Comparison of ENCODE assay signal across 8 cellular contexts in genomic region chr17:74749262-74750038, GRCh38. TPM values are rescaled to one million over a fixed set of nuclear protein-coding genes. Genes with fewer than 3 reads are reported as not detected.
A peak's percentile ranks its signal among the peaks of the same experiment; 100 is the strongest.
DNase-seq lines count a peak whose midpoint lies in the region; ATAC-seq and TF ChIP-seq lines count a peak whose summit lies in the region.

No MANE protein-coding gene starts in this region.

- peak in 1 of 4 experiments; percentile 4 for TF ChIP-seq CTCF in gastroesophageal sphincter (IDR thresholded peaks at IDR 0.05)

- H3K4me1 Mint-ChIP-seq in activated T-cell treated with anti-CD3 and anti-CD28 coated beads, Interleukin-2, amount 50 U/mL, for 72 hours (ENCODE audit: low read depth), result peaks cover 63% of the 10 kb centered on the region

- H3K4me3 Mint-ChIP-seq in activated T-cell treated with anti-CD3 and anti-CD28 coated beads, Interleukin-2, amount 50 U/mL, for 72 hours, result peak overlapping the region; percentile 92 to 97

- peaks cover 10 to 11% of the 10 kb centered on the region in 2 donors for H3K36me3 Mint-ChIP-seq in activated T-cell treated with anti-CD3 and anti-CD28 coated beads, Interleukin-2, amount 50 U/mL, for 72 hours (ENCODE audit: insufficient read depth in 2 of 2)

- no peaks in the 10 kb centered on the region for H3K27me3 Mint-ChIP-seq in activated T-cell treated with anti-CD3 and anti-CD28 coated beads, Interleukin-2, amount 50 U/mL, for 72 hours (ENCODE audit: low read depth)

- H3K27ac ChIP-seq in KOPT-K1 (ENCODE audit: low read depth, low read length, poor library complexity, severe bottlenecking) (peak overlapping the region; percentile 92), gastroesophageal sphincter (peak overlapping the region in 3 of 4 donors; percentile 79 to 85 (median 80)), rectal smooth muscle tissue (ENCODE audit: low read depth, low read length) (no peak overlapping the region)

- WGBS in gastroesophageal sphincter (ENCODE audit: low coverage in 1 of 2), 2 donors, result 3% methylated on average over 13 of the region's 47 CpGs; no CpG with 5 or more reads in 1 of the 2 donors

- peaks cover 28% of the 10 kb centered on the region for H3K27me3 ChIP-seq in gastroesophageal sphincter
- no peaks in the 10 kb centered on the region for H3K27me3 ChIP-seq in rectal smooth muscle tissue (ENCODE audit: control insufficient read depth, insufficient read depth, low read length)

- H3K9ac ChIP-seq in rectal smooth muscle tissue (ENCODE audit: low read length), result peak overlapping the region; percentile 66

- H3K4me3 ChIP-seq in gastroesophageal sphincter (peak overlapping the region; percentile 56 to 92), rectal smooth muscle tissue (ENCODE audit: low read length) (peak overlapping the region; percentile 89)

- intact Hi-C loops in Right ventricle myocardium superior (cut with DNase I), result no loop called here
- intact Hi-C loops in Right ventricle myocardium inferior (cut with DNase I), result no loop called here

- DNase-seq in Right ventricle myocardium superior (peak; percentile 67), Right ventricle myocardium inferior (ENCODE audit: missing footprints) (no peak), GDM1 (lab: John Stamatoyannopoulos, UW) (no peak), NCI-H128 (lab: John Stamatoyannopoulos, UW; ENCODE audit: unreplicated experiment) (no peak)
- DNase-seq in activated T-cell treated with anti-CD3 and anti-CD28 coated beads, Interleukin-2, amount 50 U/mL, for 72 hours, result peak; percentile 67 to 68

- TF ChIP-seq EP300 in gastroesophageal sphincter (IDR thresholded peaks at IDR 0.05), result no peak

- TF ChIP-seq POLR2A in gastroesophageal sphincter (IDR thresholded peaks at IDR 0.05), result no peak

- H3K36me3 ChIP-seq in KOPT-K1 (ENCODE audit: insufficient read depth, low read length) (peaks cover 45% of the 10 kb centered on the region), gastroesophageal sphincter (no peaks in the 10 kb centered on the region), rectal smooth muscle tissue (ENCODE audit: control insufficient read depth, insufficient read depth, low read length) (no peaks in the 10 kb centered on the region)

- H3K27ac Mint-ChIP-seq in activated T-cell treated with anti-CD3 and anti-CD28 coated beads, Interleukin-2, amount 50 U/mL, for 72 hours, result peak overlapping the region; percentile 92

- peaks cover 0 to 79% (median 9%) of the 10 kb centered on the region in 3 donors for H3K4me1 ChIP-seq in gastroesophageal sphincter
- no peaks in the 10 kb centered on the region for H3K4me1 ChIP-seq in rectal smooth muscle tissue (ENCODE audit: control insufficient read depth, insufficient read depth, low read length)

- H3K9me3 ChIP-seq in KOPT-K1 (ENCODE audit: insufficient read depth, low read length, poor library complexity, severe bottlenecking) (no peaks in the 10 kb centered on the region), gastroesophageal sphincter (no peaks in the 10 kb centered on the region)

- H3K9me3 Mint-ChIP-seq in activated T-cell treated with anti-CD3 and anti-CD28 coated beads, Interleukin-2, amount 50 U/mL, for 72 hours, result no peaks in the 10 kb centered on the region

- ATAC-seq in Right ventricle myocardium superior (ENCODE audit: poor library complexity), result peak; percentile 9
- no peak for ATAC-seq in Right ventricle myocardium inferior
- ATAC-seq in activated T-cell treated with anti-CD3 and anti-CD28 coated beads, Interleukin-2, amount 50 U/mL, for 72 hours (replicated peaks in 1 of 2), result peak; percentile 19 to 21
- ATAC-seq in gastroesophageal sphincter, result no peak

RNA-seq across cellular contexts. Expression of gene NHERF1, which starts 1.0 kb away (rescaled TPM):
- total RNA-seq in Right ventricle myocardium superior, result 13.7 TPM
- 15.9 TPM for total RNA-seq in Right ventricle myocardium inferior
- total RNA-seq in activated T-cell treated with anti-CD3 and anti-CD28 coated beads, Interleukin-2, amount 50 U/mL, for 72 hours, result 10 to 100 TPM; 78.8 to 81.2 TPM
- 10 to 100 TPM; 10.3 to 25.7 (median 19.9) TPM for total RNA-seq in gastroesophageal sphincter

RNA-seq across cellular contexts. Expression of gene RAB37, which starts 12.4 kb away (rescaled TPM):
- total RNA-seq in Right ventricle myocardium superior (4.1 TPM), Right ventricle myocardium inferior (2.6 TPM), gastroesophageal sphincter (1 to 10 TPM; 1.2 to 5.1 (median 2.0) TPM)
- 10 to 100 TPM; 13.6 to 18.1 TPM for total RNA-seq in activated T-cell treated with anti-CD3 and anti-CD28 coated beads, Interleukin-2, amount 50 U/mL, for 72 hours

RNA-seq across cellular contexts. Expression of gene NAT9, which starts 26.7 kb away (rescaled TPM):
- total RNA-seq in Right ventricle myocardium superior (18.6 TPM), Right ventricle myocardium inferior (19.4 TPM), gastroesophageal sphincter (10 to 100 TPM; 21.7 to 34.7 (median 26.3) TPM)
- total RNA-seq in activated T-cell treated with anti-CD3 and anti-CD28 coated beads, Interleukin-2, amount 50 U/mL, for 72 hours, result 10 to 100 TPM; 49.7 to 58.4 TPM

RNA-seq across cellular contexts. Expression of gene CD300LF, which starts 36.7 kb away (rescaled TPM):
- total RNA-seq in Right ventricle myocardium superior (not detected), Right ventricle myocardium inferior (0.35 TPM), gastroesophageal sphincter (under 1 TPM in 1 of 4 donors, not detected in 3; 0.27 TPM)
- not detected for total RNA-seq in activated T-cell treated with anti-CD3 and anti-CD28 coated beads, Interleukin-2, amount 50 U/mL, for 72 hours

Comparison
In these comparisons a context has a peak if more than half of its experiments do, and no peak if none do; other contexts are left out.
1. ATAC-seq: peak in Right ventricle myocardium superior (single experiment) and activated T-cell treated with anti-CD3 and anti-CD28 coated beads, Interleukin-2, amount 50 U/mL, for 72 hours (2 of 2); none in Right ventricle myocardium inferior (single experiment) and gastroesophageal sphincter (single experiment).
2. DNase-seq: peak in Right ventricle myocardium superior (single experiment) and activated T-cell treated with anti-CD3 and anti-CD28 coated beads, Interleukin-2, amount 50 U/mL, for 72 hours (2 of 2); none in Right ventricle myocardium inferior (single experiment), GDM1 (single experiment) and NCI-H128 (single experiment).